In the genomic region with DNA sequence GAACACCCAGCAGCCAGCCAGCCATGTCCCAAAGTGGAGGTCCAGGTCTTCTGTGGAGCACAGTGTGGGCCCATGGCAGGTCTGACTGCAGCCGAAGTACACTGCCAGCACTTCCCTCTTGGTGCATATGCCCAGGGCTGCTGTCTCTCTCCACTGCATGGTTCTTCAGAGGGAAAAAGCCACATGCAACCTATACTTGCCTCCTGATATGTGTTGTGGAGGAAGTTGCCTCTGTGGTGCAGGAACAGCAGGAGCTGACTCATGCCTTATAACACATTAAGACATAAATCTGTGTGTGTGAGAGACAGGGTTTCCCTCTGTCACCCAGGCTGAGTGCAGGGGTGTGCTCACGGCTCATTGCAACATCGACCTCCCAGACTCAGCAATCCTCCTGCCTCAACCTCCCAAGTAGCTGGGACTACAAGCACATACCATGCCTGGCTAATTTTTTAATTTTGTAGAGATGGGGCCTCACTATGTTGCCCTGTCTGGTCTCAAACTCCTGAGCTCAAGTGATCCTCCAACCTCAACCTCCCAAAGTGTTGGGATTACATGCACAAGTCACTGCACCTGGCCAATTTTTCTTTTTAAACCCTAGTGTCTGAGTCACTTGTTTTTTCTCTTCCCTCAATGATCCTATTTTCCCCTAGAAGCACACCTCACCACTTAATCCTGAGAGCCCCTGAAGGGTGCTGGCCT, we compare ENCODE assay signal across 12 cellular contexts.
A peak's percentile ranks its signal among the peaks of the same experiment; 100 is the strongest.
DNase-seq lines count a peak whose midpoint lies in the region; ATAC-seq and TF ChIP-seq lines count a peak whose summit lies in the region.
"Had no signal": no experiment of that assay in that cellular context is flagged by ENCODE, and none has a peak within 500 bp of the region (broad histone marks: within the 10 kb centered on the region; RNA-seq: fewer than 3 reads in every experiment).

No MANE protein-coding gene starts in this region.

- H3K27ac Mint-ChIP-seq in neural progenitor cell = no peak overlapping the region
- no peak overlapping the region for H3K27ac Mint-ChIP-seq in activated naive CD8-positive, alpha-beta T cell treated with anti-CD3 and anti-CD28 coated beads, Interleukin-2, amount 50 U/mL, for 24 hours

- ATAC-seq in gastrocnemius medialis (peak; percentile 19 to 47), HG02798 (IDR thresholded peaks at IDR 0.05; ENCODE audit: poor library complexity, unreplicated experiment) (no peak)
- ATAC-seq in activated naive CD8-positive, alpha-beta T cell treated with anti-CD3 and anti-CD28 coated beads, Interleukin-2, amount 50 U/mL, for 24 hours = no peak

- peaks cover 23% of the 10 kb centered on the region for H3K4me1 ChIP-seq in hepatocyte (ENCODE audit: insufficient read depth)
- H3K4me1 ChIP-seq in gastrocnemius medialis = peaks cover 26 to 48% of the 10 kb centered on the region in 2 donors
- H3K4me1 ChIP-seq in neural progenitor cell = peaks cover 28% of the 10 kb centered on the region

- H3K79me2 ChIP-seq in hepatocyte (no peaks in the 10 kb centered on the region), neural progenitor cell (ENCODE audit: low read depth) (no peaks in the 10 kb centered on the region)

- peaks cover 32% of the 10 kb centered on the region for H3K4me1 Mint-ChIP-seq in neural progenitor cell
- H3K4me1 Mint-ChIP-seq in activated naive CD8-positive, alpha-beta T cell treated with anti-CD3 and anti-CD28 coated beads, Interleukin-2, amount 50 U/mL, for 24 hours = no peaks in the 10 kb centered on the region

- H3K27me3 ChIP-seq in hepatocyte = no peaks in the 10 kb centered on the region
- no peaks in the 10 kb centered on the region for H3K27me3 ChIP-seq in gastrocnemius medialis
- no peaks in the 10 kb centered on the region for H3K27me3 ChIP-seq in neural progenitor cell

- H4K20me1 ChIP-seq in hepatocyte (ENCODE audit: insufficient read depth, poor library complexity, severe bottlenecking) (no peaks in the 10 kb centered on the region), neural progenitor cell (ENCODE audit: low read depth) (no peaks in the 10 kb centered on the region)

- no peaks in the 10 kb centered on the region for H3K36me3 ChIP-seq in hepatocyte (replicated peaks; ENCODE audit: insufficient read depth, low read depth)
- H3K36me3 ChIP-seq in gastrocnemius medialis = no peaks in the 10 kb centered on the region
- H3K36me3 ChIP-seq in neural progenitor cell = no peaks in the 10 kb centered on the region

- no peak overlapping the region for H3K4me3 ChIP-seq in hepatocyte
- H3K4me3 ChIP-seq in gastrocnemius medialis = no peak overlapping the region
- H3K4me3 ChIP-seq in neural progenitor cell = no peak overlapping the region

- no peak for DNase-seq in hepatocyte (ENCODE audit: low spot score)
- DNase-seq in gastrocnemius medialis = peak in 1 of 2 donors; percentile 33
- no peak for DNase-seq in neural progenitor cell (ENCODE audit: low spot score)
- no peak for DNase-seq in NCI-H524 (lab: John Stamatoyannopoulos, UW)
- no peak for DNase-seq in activated naive CD8-positive, alpha-beta T cell treated with anti-CD3 and anti-CD28 coated beads, Interleukin-2, amount 50 U/mL, for 24 hours
- DNase-seq: activated T-cell treated with anti-CD3 and anti-CD28 coated beads, Interleukin-2, amount 50 U/mL, for 1 hour; NCI-H1694; stimulated activated CD4-positive, alpha-beta T cell treated with anti-CD3 and anti-CD28 coated beads, Interleukin-15, amount 100 ng/mL, for 24 hours had no signal

- no peaks in the 10 kb centered on the region for H3K36me3 Mint-ChIP-seq in neural progenitor cell
- H3K36me3 Mint-ChIP-seq in activated naive CD8-positive, alpha-beta T cell treated with anti-CD3 and anti-CD28 coated beads, Interleukin-2, amount 50 U/mL, for 24 hours (ENCODE audit: low read depth) = no peaks in the 10 kb centered on the region

- no peak for TF ChIP-seq RAD21 in Ishikawa (IDR thresholded peaks at IDR 0.05; ENCODE audit: low read depth)

- H3K27me3 Mint-ChIP-seq in neural progenitor cell (ENCODE audit: insufficient read depth, low read depth) = no peaks in the 10 kb centered on the region
- H3K27me3 Mint-ChIP-seq in activated naive CD8-positive, alpha-beta T cell treated with anti-CD3 and anti-CD28 coated beads, Interleukin-2, amount 50 U/mL, for 24 hours = peaks cover 1% of the 10 kb centered on the region

- H3K9me3 Mint-ChIP-seq in neural progenitor cell = no peaks in the 10 kb centered on the region
- no peaks in the 10 kb centered on the region for H3K9me3 Mint-ChIP-seq in activated naive CD8-positive, alpha-beta T cell treated with anti-CD3 and anti-CD28 coated beads, Interleukin-2, amount 50 U/mL, for 24 hours

- no peak overlapping the region for H3K4me3 Mint-ChIP-seq in neural progenitor cell
- H3K4me3 Mint-ChIP-seq in activated naive CD8-positive, alpha-beta T cell treated with anti-CD3 and anti-CD28 coated beads, Interleukin-2, amount 50 U/mL, for 24 hours = no peak overlapping the region

- intact Hi-C loops in gastrocnemius medialis (cut with DNase I; ENCODE audit: low total_unique reads) = no loop called here

- no peak overlapping the region for H3K9ac ChIP-seq in neural progenitor cell

- H3K9me3 ChIP-seq in hepatocyte (ENCODE audit: low read depth) (no peaks in the 10 kb centered on the region), gastrocnemius medialis (no peaks in the 10 kb centered on the region), neural progenitor cell (ENCODE audit: low read depth) (no peaks in the 10 kb centered on the region)

- TF ChIP-seq CTCF in VCaP (conservative IDR thresholded peaks at IDR 0.05) (no peak), hepatocyte (IDR thresholded peaks at IDR 0.05; ENCODE audit: poor library complexity) (no peak), gastrocnemius medialis (IDR thresholded peaks at IDR 0.05 in 4 of 5, conservative IDR thresholded peaks at IDR 0.05 in 1 of 5) (no peak), neural progenitor cell (IDR thresholded peaks at IDR 0.05) (no peak)

- H3F3A ChIP-seq in neural progenitor cell (ENCODE audit: low read depth) = no peaks in the 10 kb centered on the region

- in situ Hi-C loops in gastrocnemius medialis (cut with MboI; ENCODE audit: low sequenced_read_pairs in 4 of 4) = no loop called here

- H3K27ac ChIP-seq in VCaP (peak overlapping the region; percentile 83), hepatocyte (peak overlapping the region; percentile 33), gastrocnemius medialis (peak overlapping the region in 2 of 4 donors; percentile 72 to 84), neural progenitor cell (no peak overlapping the region)
- H3K27ac ChIP-seq: C4-2B had no signal

- H3K4me2 ChIP-seq in hepatocyte (peak overlapping the region; percentile 68), neural progenitor cell (no peak overlapping the region)

- WGBS in hepatocyte (ENCODE audit: low lambda C conversion rate, missing lambda C conversion rate) = 83% methylated on average over 3 of the region's 3 CpGs

- TF ChIP-seq EP300 in Ishikawa (IDR thresholded peaks at IDR 0.05; ENCODE audit: borderline replicate concordance) = no peak

- H3K9me2 ChIP-seq in hepatocyte (replicated peaks; ENCODE audit: insufficient read depth) = no peaks in the 10 kb centered on the region

- H2AFZ ChIP-seq in hepatocyte (no peak overlapping the region), neural progenitor cell (replicated peaks) (no peak overlapping the region)

- TF ChIP-seq POLR2A in gastrocnemius medialis (IDR thresholded peaks at IDR 0.05) = no peak

TF ChIP-seq in Ishikawa, 13 proteins besides CTCF, POLR2A, EP300 and RAD21:
- TF ChIP-seq, protein P1, sequence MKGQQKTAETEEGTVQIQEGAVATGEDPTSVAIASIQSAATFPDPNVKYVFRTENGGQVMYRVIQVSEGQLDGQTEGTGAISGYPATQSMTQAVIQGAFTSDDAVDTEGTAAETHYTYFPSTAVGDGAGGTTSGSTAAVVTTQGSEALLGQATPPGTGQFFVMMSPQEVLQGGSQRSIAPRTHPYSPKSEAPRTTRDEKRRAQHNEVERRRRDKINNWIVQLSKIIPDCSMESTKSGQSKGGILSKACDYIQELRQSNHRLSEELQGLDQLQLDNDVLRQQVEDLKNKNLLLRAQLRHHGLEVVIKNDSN (IDR thresholded peaks at IDR 0.05) = no peak
- peak; percentile 37; the same call in 1 of the 2 replicates for TF ChIP-seq CEBPB (IDR thresholded peaks at IDR 0.05)

Comparison
In these comparisons a context has a peak if more than half of its experiments do, and no peak if none do; other contexts are left out.
1. ATAC-seq: peak in gastrocnemius medialis (2 of 2); none in HG02798 (single experiment) and activated naive CD8-positive, alpha-beta T cell treated with anti-CD3 and anti-CD28 coated beads, Interleukin-2, amount 50 U/mL, for 24 hours (single experiment).